Comparison of ENCODE assay signal across 1 cellular context in the genomic region with DNA sequence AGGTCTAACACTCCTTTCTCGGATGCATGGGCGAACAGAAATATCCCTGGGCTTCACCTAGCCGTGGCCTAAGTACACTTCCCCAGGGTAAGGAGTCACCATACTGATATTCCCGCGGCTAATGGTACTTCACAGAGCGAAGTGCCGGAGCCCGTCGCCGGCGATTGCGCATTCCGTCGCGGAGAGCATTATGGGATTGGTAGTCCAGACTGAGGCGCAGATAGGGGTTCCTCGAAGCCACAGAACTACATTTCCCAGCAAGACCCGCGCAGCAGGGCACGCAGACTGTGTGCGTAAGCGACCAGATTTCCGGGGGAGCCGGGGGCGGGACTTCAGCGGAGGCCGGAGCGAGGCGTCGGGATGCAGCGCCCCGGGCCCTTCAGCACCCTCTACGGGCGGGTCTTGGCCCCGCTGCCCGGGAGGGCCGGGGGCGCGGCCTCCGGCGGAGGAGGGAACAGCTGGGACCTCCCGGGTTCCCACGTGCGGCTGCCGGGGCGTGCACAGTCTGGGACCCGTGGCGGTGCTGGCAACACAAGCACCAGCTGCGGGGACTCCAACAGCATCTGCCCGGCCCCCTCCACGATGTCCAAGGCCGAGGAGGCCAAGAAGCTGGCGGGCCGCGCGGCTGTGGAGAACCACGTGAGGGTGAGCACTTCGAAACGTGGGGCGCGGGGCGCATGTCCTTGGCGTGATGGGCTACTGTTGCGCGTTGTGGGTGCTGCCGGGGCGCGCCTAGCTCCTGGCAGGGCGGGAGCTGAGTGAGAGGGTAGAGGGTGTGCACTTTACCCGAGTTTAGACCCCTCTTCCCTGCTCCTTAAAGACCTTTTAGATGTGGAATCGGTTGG.
TF ChIP-seq lines count a peak whose summit lies in the region.

A gene (plus strand): TSS at position 335 of the 845 bp plus-strand sequence. CDS start 26 bp downstream, at position 361.

TF ChIP-seq in K562, 482 proteins besides CTCF, POLR2A, EP300 and RAD21 (continued from another document and continues in another):
- peak; percentile 50; the same call in 1 of the 2 replicates for TF ChIP-seq NR2C1 (IDR thresholded peaks at IDR 0.05)
- peak; percentile 82 for TF ChIP-seq NR2C1 (tag; IDR thresholded peaks at IDR 0.05)
- no peak for TF ChIP-seq NFE2 (IDR thresholded peaks at IDR 0.05; ENCODE audit: low read depth)
- peak; percentile 49; the same call in 1 of the 2 replicates for TF ChIP-seq ZNF263 (CRISPR knock-in tag; IDR thresholded peaks at IDR 0.05; ENCODE audit: borderline replicate concordance)
- TF ChIP-seq, protein P1, sequence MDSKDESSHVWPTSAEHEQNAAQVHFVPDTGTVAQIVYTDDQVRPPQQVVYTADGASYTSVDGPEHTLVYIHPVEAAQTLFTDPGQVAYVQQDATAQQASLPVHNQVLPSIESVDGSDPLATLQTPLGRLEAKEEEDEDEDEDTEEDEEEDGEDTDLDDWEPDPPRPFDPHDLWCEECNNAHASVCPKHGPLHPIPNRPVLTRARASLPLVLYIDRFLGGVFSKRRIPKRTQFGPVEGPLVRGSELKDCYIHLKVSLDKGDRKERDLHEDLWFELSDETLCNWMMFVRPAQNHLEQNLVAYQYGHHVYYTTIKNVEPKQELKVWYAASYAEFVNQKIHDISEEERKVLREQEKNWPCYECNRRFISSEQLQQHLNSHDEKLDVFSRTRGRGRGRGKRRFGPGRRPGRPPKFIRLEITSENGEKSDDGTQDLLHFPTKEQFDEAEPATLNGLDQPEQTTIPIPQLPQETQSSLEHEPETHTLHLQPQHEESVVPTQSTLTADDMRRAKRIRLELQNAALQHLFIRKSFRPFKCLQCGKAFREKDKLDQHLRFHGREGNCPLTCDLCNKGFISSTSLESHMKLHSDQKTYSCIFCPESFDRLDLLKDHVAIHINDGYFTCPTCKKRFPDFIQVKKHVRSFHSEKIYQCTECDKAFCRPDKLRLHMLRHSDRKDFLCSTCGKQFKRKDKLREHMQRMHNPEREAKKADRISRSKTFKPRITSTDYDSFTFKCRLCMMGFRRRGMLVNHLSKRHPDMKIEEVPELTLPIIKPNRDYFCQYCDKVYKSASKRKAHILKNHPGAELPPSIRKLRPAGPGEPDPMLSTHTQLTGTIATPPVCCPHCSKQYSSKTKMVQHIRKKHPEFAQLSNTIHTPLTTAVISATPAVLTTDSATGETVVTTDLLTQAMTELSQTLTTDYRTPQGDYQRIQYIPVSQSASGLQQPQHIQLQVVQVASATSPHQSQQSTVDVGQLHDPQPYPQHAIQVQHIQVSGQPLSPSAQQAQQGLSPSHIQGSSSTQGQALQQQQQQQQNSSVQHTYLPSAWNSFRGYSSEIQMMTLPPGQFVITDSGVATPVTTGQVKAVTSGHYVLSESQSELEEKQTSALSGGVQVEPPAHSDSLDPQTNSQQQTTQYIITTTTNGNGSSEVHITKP (IDR thresholded peaks at IDR 0.05; ENCODE audit: partially characterized antibody) = peak; percentile 35
- no peak for TF ChIP-seq SMARCB1 (IDR thresholded peaks at IDR 0.05; ENCODE audit: insufficient read length, low read depth)
- no peak for TF ChIP-seq BRD4 (IDR thresholded peaks at IDR 0.05)
- no peak for TF ChIP-seq ZBTB8A (IDR thresholded peaks at IDR 0.05; ENCODE audit: partially characterized antibody)
- no peak for TF ChIP-seq XRCC4 (IDR thresholded peaks at IDR 0.05; ENCODE audit: extremely low read depth, insufficient read depth, insufficient read length)
- TF ChIP-seq SMARCA4 (IDR thresholded peaks at IDR 0.05) = no peak
- no peak for TF ChIP-seq BCOR (IDR thresholded peaks at IDR 0.05)
- TF ChIP-seq ZBTB7A (IDR thresholded peaks at IDR 0.05; ENCODE audit: borderline replicate concordance, control insufficient read depth, low read depth, low read length) = peak; percentile 87
- TF ChIP-seq SETDB1 (IDR thresholded peaks at IDR 0.05; ENCODE audit: low read length) = no peak
- no peak for TF ChIP-seq ZNF551 (CRISPR knock-in tag; IDR thresholded peaks at IDR 0.05)
- peak; percentile 97 to 98 for TF ChIP-seq SIX5 (IDR thresholded peaks at IDR 0.05; ENCODE audit: borderline replicate concordance in 1 of 2, insufficient read depth in 1 of 2, low read depth in 1 of 2, low read length in 2 of 2)
- TF ChIP-seq, protein P2, sequence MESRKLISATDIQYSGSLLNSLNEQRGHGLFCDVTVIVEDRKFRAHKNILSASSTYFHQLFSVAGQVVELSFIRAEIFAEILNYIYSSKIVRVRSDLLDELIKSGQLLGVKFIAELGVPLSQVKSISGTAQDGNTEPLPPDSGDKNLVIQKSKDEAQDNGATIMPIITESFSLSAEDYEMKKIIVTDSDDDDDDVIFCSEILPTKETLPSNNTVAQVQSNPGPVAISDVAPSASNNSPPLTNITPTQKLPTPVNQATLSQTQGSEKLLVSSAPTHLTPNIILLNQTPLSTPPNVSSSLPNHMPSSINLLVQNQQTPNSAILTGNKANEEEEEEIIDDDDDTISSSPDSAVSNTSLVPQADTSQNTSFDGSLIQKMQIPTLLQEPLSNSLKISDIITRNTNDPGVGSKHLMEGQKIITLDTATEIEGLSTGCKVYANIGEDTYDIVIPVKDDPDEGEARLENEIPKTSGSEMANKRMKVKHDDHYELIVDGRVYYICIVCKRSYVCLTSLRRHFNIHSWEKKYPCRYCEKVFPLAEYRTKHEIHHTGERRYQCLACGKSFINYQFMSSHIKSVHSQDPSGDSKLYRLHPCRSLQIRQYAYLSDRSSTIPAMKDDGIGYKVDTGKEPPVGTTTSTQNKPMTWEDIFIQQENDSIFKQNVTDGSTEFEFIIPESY (CRISPR knock-in tag; IDR thresholded peaks at IDR 0.05) = no peak
- no peak for TF ChIP-seq PCBP1 (IDR thresholded peaks at IDR 0.05; ENCODE audit: low read depth, low read length, poor library complexity, severe bottlenecking)
- no peak for TF ChIP-seq TCF3 (CRISPR knock-in tag; IDR thresholded peaks at IDR 0.05)
- no peak; the same call in 1 of the 2 replicates for TF ChIP-seq NR3C1 (CRISPR knock-in tag; IDR thresholded peaks at IDR 0.05)
- peak; percentile 93 for TF ChIP-seq SAP30 (IDR thresholded peaks at IDR 0.05; ENCODE audit: borderline replicate concordance, insufficient read depth, low read depth, low read length, poor library complexity, severe bottlenecking)
- TF ChIP-seq CBFB (CRISPR knock-in tag; IDR thresholded peaks at IDR 0.05) = no peak
- TF ChIP-seq ESRRB (CRISPR knock-in tag; IDR thresholded peaks at IDR 0.05; ENCODE audit: borderline replicate concordance) = no peak
- no peak for TF ChIP-seq ZNF347 (CRISPR knock-in tag; IDR thresholded peaks at IDR 0.05; ENCODE audit: low read depth)
- TF ChIP-seq JUN (IDR thresholded peaks at IDR 0.05; ENCODE audit: borderline replicate concordance, low read depth, low read length) = peak; percentile 67
- 0 out of 2 replicates have a peak, but pooled peaks have one; percentile 62 for TF ChIP-seq JUN (CRISPR knock-in tag; IDR thresholded peaks at IDR 0.05; ENCODE audit: borderline replicate concordance)
- no peak for TF ChIP-seq MIER1 (IDR thresholded peaks at IDR 0.05; ENCODE audit: low read depth)
- TF ChIP-seq RBM22 (IDR thresholded peaks at IDR 0.05; ENCODE audit: low read depth, low read length, poor library complexity, severe bottlenecking) = no peak
- no peak for TF ChIP-seq ZNF224 (CRISPR knock-in tag; IDR thresholded peaks at IDR 0.05)
- TF ChIP-seq KLF13 (tag; IDR thresholded peaks at IDR 0.05; ENCODE audit: borderline replicate concordance, low read depth) = peak; percentile 83
- TF ChIP-seq, protein P3, sequence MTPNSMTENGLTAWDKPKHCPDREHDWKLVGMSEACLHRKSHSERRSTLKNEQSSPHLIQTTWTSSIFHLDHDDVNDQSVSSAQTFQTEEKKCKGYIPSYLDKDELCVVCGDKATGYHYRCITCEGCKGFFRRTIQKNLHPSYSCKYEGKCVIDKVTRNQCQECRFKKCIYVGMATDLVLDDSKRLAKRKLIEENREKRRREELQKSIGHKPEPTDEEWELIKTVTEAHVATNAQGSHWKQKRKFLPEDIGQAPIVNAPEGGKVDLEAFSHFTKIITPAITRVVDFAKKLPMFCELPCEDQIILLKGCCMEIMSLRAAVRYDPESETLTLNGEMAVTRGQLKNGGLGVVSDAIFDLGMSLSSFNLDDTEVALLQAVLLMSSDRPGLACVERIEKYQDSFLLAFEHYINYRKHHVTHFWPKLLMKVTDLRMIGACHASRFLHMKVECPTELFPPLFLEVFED (CRISPR knock-in tag; conservative IDR thresholded peaks at IDR 0.05) = no peak
- TF ChIP-seq MTA2 (IDR thresholded peaks at IDR 0.05; ENCODE audit: low read depth) = no peak
- no peak for TF ChIP-seq RUNX1 (IDR thresholded peaks at IDR 0.05; ENCODE audit: low read depth)
- no peak for TF ChIP-seq NFE2L1 (tag; IDR thresholded peaks at IDR 0.05; ENCODE audit: borderline replicate concordance, low read depth)
- no peak for TF ChIP-seq NR2F6 (CRISPR knock-in tag; IDR thresholded peaks at IDR 0.05)
- TF ChIP-seq, protein P4, sequence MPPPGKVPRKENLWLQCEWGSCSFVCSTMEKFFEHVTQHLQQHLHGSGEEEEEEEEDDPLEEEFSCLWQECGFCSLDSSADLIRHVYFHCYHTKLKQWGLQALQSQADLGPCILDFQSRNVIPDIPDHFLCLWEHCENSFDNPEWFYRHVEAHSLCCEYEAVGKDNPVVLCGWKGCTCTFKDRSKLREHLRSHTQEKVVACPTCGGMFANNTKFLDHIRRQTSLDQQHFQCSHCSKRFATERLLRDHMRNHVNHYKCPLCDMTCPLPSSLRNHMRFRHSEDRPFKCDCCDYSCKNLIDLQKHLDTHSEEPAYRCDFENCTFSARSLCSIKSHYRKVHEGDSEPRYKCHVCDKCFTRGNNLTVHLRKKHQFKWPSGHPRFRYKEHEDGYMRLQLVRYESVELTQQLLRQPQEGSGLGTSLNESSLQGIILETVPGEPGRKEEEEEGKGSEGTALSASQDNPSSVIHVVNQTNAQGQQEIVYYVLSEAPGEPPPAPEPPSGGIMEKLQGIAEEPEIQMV (tag; conservative IDR thresholded peaks at IDR 0.05; ENCODE audit: low read depth) = no peak
- TF ChIP-seq, protein P5, sequence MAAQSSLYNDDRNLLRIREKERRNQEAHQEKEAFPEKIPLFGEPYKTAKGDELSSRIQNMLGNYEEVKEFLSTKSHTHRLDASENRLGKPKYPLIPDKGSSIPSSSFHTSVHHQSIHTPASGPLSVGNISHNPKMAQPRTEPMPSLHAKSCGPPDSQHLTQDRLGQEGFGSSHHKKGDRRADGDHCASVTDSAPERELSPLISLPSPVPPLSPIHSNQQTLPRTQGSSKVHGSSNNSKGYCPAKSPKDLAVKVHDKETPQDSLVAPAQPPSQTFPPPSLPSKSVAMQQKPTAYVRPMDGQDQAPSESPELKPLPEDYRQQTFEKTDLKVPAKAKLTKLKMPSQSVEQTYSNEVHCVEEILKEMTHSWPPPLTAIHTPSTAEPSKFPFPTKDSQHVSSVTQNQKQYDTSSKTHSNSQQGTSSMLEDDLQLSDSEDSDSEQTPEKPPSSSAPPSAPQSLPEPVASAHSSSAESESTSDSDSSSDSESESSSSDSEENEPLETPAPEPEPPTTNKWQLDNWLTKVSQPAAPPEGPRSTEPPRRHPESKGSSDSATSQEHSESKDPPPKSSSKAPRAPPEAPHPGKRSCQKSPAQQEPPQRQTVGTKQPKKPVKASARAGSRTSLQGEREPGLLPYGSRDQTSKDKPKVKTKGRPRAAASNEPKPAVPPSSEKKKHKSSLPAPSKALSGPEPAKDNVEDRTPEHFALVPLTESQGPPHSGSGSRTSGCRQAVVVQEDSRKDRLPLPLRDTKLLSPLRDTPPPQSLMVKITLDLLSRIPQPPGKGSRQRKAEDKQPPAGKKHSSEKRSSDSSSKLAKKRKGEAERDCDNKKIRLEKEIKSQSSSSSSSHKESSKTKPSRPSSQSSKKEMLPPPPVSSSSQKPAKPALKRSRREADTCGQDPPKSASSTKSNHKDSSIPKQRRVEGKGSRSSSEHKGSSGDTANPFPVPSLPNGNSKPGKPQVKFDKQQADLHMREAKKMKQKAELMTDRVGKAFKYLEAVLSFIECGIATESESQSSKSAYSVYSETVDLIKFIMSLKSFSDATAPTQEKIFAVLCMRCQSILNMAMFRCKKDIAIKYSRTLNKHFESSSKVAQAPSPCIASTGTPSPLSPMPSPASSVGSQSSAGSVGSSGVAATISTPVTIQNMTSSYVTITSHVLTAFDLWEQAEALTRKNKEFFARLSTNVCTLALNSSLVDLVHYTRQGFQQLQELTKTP (IDR thresholded peaks at IDR 0.05; ENCODE audit: low read depth in 1 of 2, partially characterized antibody in 2 of 2) = peak; percentile 59 to 99
- TF ChIP-seq, protein P6, sequence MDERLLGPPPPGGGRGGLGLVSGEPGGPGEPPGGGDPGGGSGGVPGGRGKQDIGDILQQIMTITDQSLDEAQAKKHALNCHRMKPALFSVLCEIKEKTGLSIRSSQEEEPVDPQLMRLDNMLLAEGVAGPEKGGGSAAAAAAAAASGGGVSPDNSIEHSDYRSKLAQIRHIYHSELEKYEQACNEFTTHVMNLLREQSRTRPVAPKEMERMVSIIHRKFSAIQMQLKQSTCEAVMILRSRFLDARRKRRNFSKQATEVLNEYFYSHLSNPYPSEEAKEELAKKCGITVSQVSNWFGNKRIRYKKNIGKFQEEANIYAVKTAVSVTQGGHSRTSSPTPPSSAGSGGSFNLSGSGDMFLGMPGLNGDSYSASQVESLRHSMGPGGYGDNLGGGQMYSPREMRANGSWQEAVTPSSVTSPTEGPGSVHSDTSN (CRISPR knock-in tag; IDR thresholded peaks at IDR 0.05; ENCODE audit: low read depth) = no peak
- TF ChIP-seq, protein P6 (tag; conservative IDR thresholded peaks at IDR 0.05; ENCODE audit: low read depth) = no peak
- TF ChIP-seq ZSCAN29 (IDR thresholded peaks at IDR 0.05) = no peak
- TF ChIP-seq EP400 (IDR thresholded peaks at IDR 0.05) = peak; percentile 92
- TF ChIP-seq SRSF1 (IDR thresholded peaks at IDR 0.05; ENCODE audit: low read depth, low read length) = no peak
- no peak for TF ChIP-seq NCOA1 (IDR thresholded peaks at IDR 0.05; ENCODE audit: low read depth)
